Comparison of ENCODE assay signal across 25 cellular contexts in the genomic region with DNA sequence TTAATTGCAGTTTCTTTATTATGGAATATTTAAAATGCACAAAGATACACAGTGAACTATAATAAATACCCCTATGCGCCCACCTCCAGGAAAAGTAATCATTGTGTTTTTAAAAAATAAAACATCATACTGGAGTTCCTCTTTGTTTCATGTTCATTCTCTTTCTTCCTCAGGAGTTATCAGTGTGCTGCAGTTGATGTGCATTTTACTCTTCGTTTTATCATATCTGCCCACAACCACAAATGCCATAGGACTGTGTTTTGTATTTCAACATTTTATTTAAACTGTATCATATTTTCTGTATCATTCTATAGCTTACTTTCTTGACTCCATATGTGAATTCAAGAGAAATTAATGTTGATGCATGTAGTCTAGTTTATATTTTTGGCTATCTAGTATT. TPM values are rescaled to one million over a fixed set of nuclear protein-coding genes. Genes with fewer than 3 reads are reported as not detected.
"Had no signal": no experiment of that assay in that cellular context is flagged by ENCODE, and none has a peak within 500 bp of the region (broad histone marks: within the 10 kb centered on the region; RNA-seq: fewer than 3 reads in every experiment).

No MANE protein-coding gene starts in this region.

- H3K4me1 Mint-ChIP-seq: IgD-negative memory B cell had no signal

- H3K4me3 Mint-ChIP-seq: IgD-negative memory B cell had no signal

- H3K9me3 ChIP-seq: MG63, Peyer's patch, SJCRH30 had no signal

- H3K27me3 ChIP-seq: MG63, Peyer's patch, SJCRH30 had no signal

- H3K27ac ChIP-seq: HL-60, PC-9, Peyer's patch, SJCRH30 had no signal

- H3K4me3 ChIP-seq: MG63, PC-9, Peyer's patch, SJCRH30 had no signal

- ATAC-seq: Right ventricle myocardium inferior, SK-N-SH treated with all-trans-retinoic acid at 6 μM for 48 hours had no signal

- DNase-seq: KBM-7, MG63, NCI-H1092, NCI-H1105 treated with DMSO at 0.1 percent for 48 hours, NCI-H1417 treated with DMSO at 0.1 percent for 48 hours, NCI-H146, NCI-H1694 treated with DMSO at 0.1 percent for 48 hours, NCI-H1930, NCI-H2081 treated with DMSO at 0.1 percent for 48 hours, NCI-H2171, NCI-H226, NCI-H446, NCI-H510A, NCI-H524 treated with DMSO at 0.1 percent for 48 hours, NCI-H69, NCI-H774, PC-9, Peyer's patch, SHP77 treated with DMSO at 0.1 percent for 48 hours, SJCRH30 had no signal

- H3K27ac Mint-ChIP-seq: IgD-negative memory B cell had no signal

- H3K36me3 Mint-ChIP-seq: IgD-negative memory B cell had no signal

- H3K4me1 ChIP-seq: Peyer's patch, SJCRH30 had no signal

- H3K36me3 ChIP-seq: MG63, Peyer's patch, SJCRH30 had no signal

RNA-seq across cellular contexts. Expression of gene TSHR, which starts 53.9 kb away (rescaled TPM):
- total RNA-seq: PC-9, Peyer's patch, Right ventricle myocardium inferior, RPMI7951 had no signal
